27 cellular contexts compared by ENCODE assay signal in the genomic region with DNA sequence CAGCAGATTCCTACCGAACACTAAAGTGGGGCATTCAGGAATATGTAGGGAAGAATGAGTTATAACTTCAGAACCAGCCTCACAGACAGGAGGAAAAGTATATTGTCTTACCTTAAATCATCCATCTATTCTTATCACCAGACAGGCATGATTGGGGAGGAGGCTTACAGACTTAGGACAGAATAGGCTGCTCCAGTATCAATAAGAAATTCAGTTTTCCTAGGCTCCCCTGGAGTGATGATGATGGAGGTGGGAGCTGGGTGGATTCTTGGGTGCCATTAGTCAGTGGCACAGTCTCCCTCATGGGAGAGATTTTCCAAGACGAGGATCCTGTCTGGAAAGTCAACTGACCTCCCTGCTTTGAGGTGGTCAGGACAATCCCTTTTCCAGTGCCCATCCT.
"Had no signal": no experiment of that assay in that cellular context is flagged by ENCODE, and none has a peak within 500 bp of the region (broad histone marks: within the 10 kb centered on the region; RNA-seq: fewer than 3 reads in every experiment).

No MANE protein-coding gene starts in this region.

- H3K4me3 ChIP-seq: left ventricle myocardium inferior, lung, mucosa of descending colon, pancreas, prostate gland, sigmoid colon, spleen, suprapubic skin, thoracic aorta, tibial artery, upper lobe of right lung, uterus had no signal

- ATAC-seq: left colon; mucosa of descending colon; naive thymus-derived CD4-positive, alpha-beta T cell; natural killer cell treated with Interleukin-12 subunit alpha and Interleukin-12 subunit beta and Interleukin-15 and Interleukin-18, amount 100 ng/mL, for 72 hours; pancreas; right cardiac atrium; stimulated activated effector memory CD8-positive, alpha-beta T cell treated with anti-CD3 and anti-CD28 coated beads, Interleukin-12 subunit alpha, Interleukin-12 subunit beta, amount 100 ng/mL, for 72 hours; upper lobe of right lung had no signal

- H3K27ac ChIP-seq: left ventricle myocardium inferior, pancreas, prostate gland, sigmoid colon, spleen, suprapubic skin, thoracic aorta, tibial artery, upper lobe of right lung, uterus had no signal

- H3K4me1 ChIP-seq: left ventricle myocardium inferior, pancreas, prostate gland, sigmoid colon, spleen, suprapubic skin, tibial artery, upper lobe of right lung, uterus had no signal

- H3K27me3 ChIP-seq: pancreas, sigmoid colon, spleen, suprapubic skin, tibial artery, upper lobe of right lung, uterus had no signal

- H3K36me3 ChIP-seq: left ventricle myocardium inferior, pancreas, prostate gland, sigmoid colon, spleen, suprapubic skin, thoracic aorta, tibial artery, upper lobe of right lung, uterus had no signal

- DNase-seq: hypothalamus; immature natural killer cell; kidney; left colon; left ventricle myocardium inferior; midbrain; mucosa of descending colon; naive thymus-derived CD4-positive, alpha-beta T cell; pancreas; posterior cingulate gyrus; retina; right cardiac atrium; sigmoid colon; small intestine; spleen; stimulated activated CD4-positive, alpha-beta T cell treated with anti-CD3 and anti-CD28 coated beads, Interleukin-4, amount 100 ng/mL, for 24 hours; stimulated activated naive CD4-positive, alpha-beta T cell; tibial artery; trophoblast cell; upper lobe of right lung; uterus had no signal

- H3K9me3 ChIP-seq: pancreas, prostate gland, suprapubic skin, thoracic aorta, tibial artery, upper lobe of right lung, uterus had no signal
